In genomic region chr22:32202539-32203180, GRCh38 we compare ENCODE assay signal across 8 cellular contexts. TPM values are rescaled to one million over a fixed set of nuclear protein-coding genes. Genes with fewer than 3 reads are reported as not detected.
DNase-seq lines count a peak whose midpoint lies in the region; ATAC-seq, FAIRE-seq and TF ChIP-seq lines count a peak whose summit lies in the region.

No MANE protein-coding gene starts in this region.

- DNase-seq in GM19239 (ENCODE audit: insufficient read length, low spot score) (peak; percentile 50), NCI-H524 treated with DMSO at 0.1 percent for 48 hours (lab: John Stamatoyannopoulos, UW) (peak; percentile 56), heart right ventricle (peak; percentile 18 to 39), retinal pigment epithelial cell (ENCODE audit: low read depth) (no peak)
- no peak for DNase-seq in activated CD4-positive, CD25-positive, alpha-beta regulatory T cell treated with anti-CD3 and anti-CD28 coated beads, Interleukin-2, amount 50 U/mL, for 72 hours

- H3K4me3 ChIP-seq in BLaER1 treated with 17β-estradiol and CSF1 and Interleukin-3, amounts not matched to agents 10 nM and 100 nM: peak overlapping the region in 3 of 10 experiments; percentile 12 to 24 (median 19); a peak in 3 of 20 replicates
- H3K4me3 ChIP-seq in heart right ventricle (peak overlapping the region in 8 of 10 donors; percentile 9 to 40 (median 28)), retinal pigment epithelial cell (ENCODE audit: low read length) (no peak overlapping the region)

- H3K9me3 ChIP-seq in BLaER1 treated with 17β-estradiol and CSF1 and Interleukin-3, amounts not matched to agents 10 nM and 100 nM (replicated peaks in 1 of 11): no peaks in the 10 kb centered on the region
- no peaks in the 10 kb centered on the region for H3K9me3 ChIP-seq in heart right ventricle

- ATAC-seq in heart right ventricle (peak; percentile 46 to 73 (median 70)), HG03139 (IDR thresholded peaks at IDR 0.05; ENCODE audit: unreplicated experiment) (no peak)

- H3K36me3 Mint-ChIP-seq in activated naive CD4-positive, alpha-beta T cell treated with anti-CD3 and anti-CD28 coated beads, Interleukin-2, amount 50 U/mL, for 24 hours: no peaks in the 10 kb centered on the region

- H3K27ac ChIP-seq in BLaER1 treated with 17β-estradiol and CSF1 and Interleukin-3, amounts not matched to agents 10 nM and 100 nM: no peak overlapping the region
- no peak overlapping the region for H3K27ac ChIP-seq in heart right ventricle

- no peak overlapping the region for H3K9ac ChIP-seq in BLaER1 treated with 17β-estradiol and CSF1 and Interleukin-3, amounts not matched to agents 10 nM and 100 nM

- H3K27me3 ChIP-seq in BLaER1 treated with 17β-estradiol and CSF1 and Interleukin-3, amounts not matched to agents 10 nM and 100 nM: peaks cover 11 to 25% (median 17%) of the 10 kb centered on the region in 11 experiments
- H3K27me3 ChIP-seq in heart right ventricle: peaks cover 0 to 48% (median 24%) of the 10 kb centered on the region in 7 donors

- H4K20me1 ChIP-seq in BLaER1 treated with 17β-estradiol and CSF1 and Interleukin-3, amounts not matched to agents 10 nM and 100 nM: no peaks in the 10 kb centered on the region

- no peak for FAIRE-seq in GM19239 (lab: Jason Lieb, UNC)

- H3K36me3 ChIP-seq in BLaER1 treated with 17β-estradiol and CSF1 and Interleukin-3, amounts not matched to agents 10 nM and 100 nM: no peaks in the 10 kb centered on the region
- H3K36me3 ChIP-seq in heart right ventricle: no peaks in the 10 kb centered on the region

- peaks cover 0 to 31% (median 7%) of the 10 kb centered on the region in 10 experiments; a peak in 11 of 20 replicates for H3K4me1 ChIP-seq in BLaER1 treated with 17β-estradiol and CSF1 and Interleukin-3, amounts not matched to agents 10 nM and 100 nM
- peaks cover 0 to 15% (median 9%) of the 10 kb centered on the region in 9 donors for H3K4me1 ChIP-seq in heart right ventricle

- no peak overlapping the region for H3K27ac Mint-ChIP-seq in activated naive CD4-positive, alpha-beta T cell treated with anti-CD3 and anti-CD28 coated beads, Interleukin-2, amount 50 U/mL, for 24 hours

- H3K4me3 Mint-ChIP-seq in activated naive CD4-positive, alpha-beta T cell treated with anti-CD3 and anti-CD28 coated beads, Interleukin-2, amount 50 U/mL, for 24 hours: peak overlapping the region; percentile 71

- intact Hi-C loops in heart right ventricle (cut with DNase I): loop anchor here in 7 of 10 donors (2.0 to 10.0 kb wide), 5 partner anchors 64 to 230 kb away; no protein-coding TSS in a partner anchor

- H3K4me1 Mint-ChIP-seq in activated naive CD4-positive, alpha-beta T cell treated with anti-CD3 and anti-CD28 coated beads, Interleukin-2, amount 50 U/mL, for 24 hours: peaks cover 35% of the 10 kb centered on the region

- H3K9me3 Mint-ChIP-seq in activated naive CD4-positive, alpha-beta T cell treated with anti-CD3 and anti-CD28 coated beads, Interleukin-2, amount 50 U/mL, for 24 hours: no peaks in the 10 kb centered on the region

- H3K27me3 Mint-ChIP-seq in activated naive CD4-positive, alpha-beta T cell treated with anti-CD3 and anti-CD28 coated beads, Interleukin-2, amount 50 U/mL, for 24 hours: peaks cover 6% of the 10 kb centered on the region

- 4 to 13% methylated on average over 29 of the region's 29 CpGs for WGBS in heart right ventricle, 2 donors

- peak overlapping the region; percentile 43 to 80 (median 57) for H3K4me2 ChIP-seq in BLaER1 treated with 17β-estradiol and CSF1 and Interleukin-3, amounts not matched to agents 10 nM and 100 nM

- TF ChIP-seq CTCF in heart right ventricle (IDR thresholded peaks at IDR 0.05) (peak in 8 of 9 donors; percentile 17 to 62 (median 44)), retinal pigment epithelial cell (conservative IDR thresholded peaks at IDR 0.05; ENCODE audit: low read depth, low read length) (peak; percentile 73)

RNA-seq across cellular contexts. Expression of gene RFPL2, which starts 2.2 kb away (rescaled TPM):
- total RNA-seq in heart right ventricle: not detected
- under 1 TPM in 1 of 2 donors, not detected in 1; 0.03 TPM for polyA plus RNA-seq in heart right ventricle

RNA-seq across cellular contexts. Expression of gene C22orf42, which starts 43.6 kb away (rescaled TPM):
- not detected for total RNA-seq in heart right ventricle
- polyA plus RNA-seq in heart right ventricle: not detected

RNA-seq across cellular contexts. Expression of gene SLC5A4, which starts 52.5 kb away (rescaled TPM):
- under 1 TPM in 8 of 10 donors, not detected in 2; 0.10 to 0.89 (median 0.20) TPM for total RNA-seq in heart right ventricle
- polyA plus RNA-seq in heart right ventricle: under 1 TPM; 0.06 to 0.29 TPM

Comparison
In these comparisons a context has a peak if more than half of its experiments do, and no peak if none do; other contexts are left out.
1. DNase-seq: peak in GM19239 (single experiment), NCI-H524 treated with DMSO at 0.1 percent for 48 hours (single experiment) and heart right ventricle (2 of 2); none in retinal pigment epithelial cell (single experiment) and activated CD4-positive, CD25-positive, alpha-beta regulatory T cell treated with anti-CD3 and anti-CD28 coated beads, Interleukin-2, amount 50 U/mL, for 72 hours (single experiment).